In the genomic region with DNA sequence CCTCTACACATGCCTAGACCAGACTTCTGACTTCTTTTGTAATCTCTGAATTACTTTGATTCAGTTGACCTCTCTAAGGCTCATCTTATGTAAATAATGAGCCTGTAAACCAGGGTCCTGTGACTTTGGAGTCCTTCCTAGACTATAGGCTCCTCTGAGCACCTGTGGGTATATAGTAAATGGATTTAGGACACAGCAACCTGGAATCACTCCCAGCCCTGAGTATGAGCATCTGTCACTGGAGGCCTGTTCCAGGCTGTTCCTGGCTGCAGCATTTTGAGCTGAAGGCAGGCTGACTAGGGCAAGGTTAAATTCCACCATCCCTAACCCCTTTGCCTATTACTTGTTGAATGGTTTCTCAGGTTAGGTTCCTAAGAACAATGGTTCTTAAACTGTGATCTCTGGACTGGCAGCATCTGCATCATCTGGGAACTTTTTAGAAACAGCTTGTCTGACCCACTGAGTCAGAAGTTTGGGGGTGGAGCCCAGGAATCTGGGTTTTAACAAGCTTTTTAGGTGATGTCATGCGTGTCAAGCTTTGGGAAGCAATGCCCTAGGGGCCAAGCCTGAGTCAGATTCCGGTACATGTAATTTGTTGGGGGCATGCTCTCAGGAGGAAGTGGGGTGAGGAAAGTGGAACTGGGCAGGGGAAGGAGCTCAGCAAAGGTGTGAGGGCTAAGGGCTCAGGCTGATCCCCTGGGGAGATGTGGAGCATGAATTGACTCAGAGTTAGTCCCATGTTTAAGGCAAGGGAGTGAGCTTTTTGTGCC, we compare ENCODE assay signal across 9 cellular contexts. TPM values are rescaled to one million over a fixed set of nuclear protein-coding genes. Genes with fewer than 3 reads are reported as not detected.
A peak's percentile ranks its signal among the peaks of the same experiment; 100 is the strongest.
DNase-seq lines count a peak whose midpoint lies in the region; ATAC-seq and TF ChIP-seq lines count a peak whose summit lies in the region.
"Had no signal": no experiment of that assay in that cellular context is flagged by ENCODE, and none has a peak within 500 bp of the region (broad histone marks: within the 10 kb centered on the region; RNA-seq: fewer than 3 reads in every experiment).

No MANE protein-coding gene starts in this region.

- peak; percentile 26 for ATAC-seq in Right ventricle myocardium inferior
- ATAC-seq in HG02981 (IDR thresholded peaks at IDR 0.05; ENCODE audit: unreplicated experiment): peak; percentile 79
- peak; percentile 6; the same call in 2 of the 3 replicates for ATAC-seq in SK-N-SH treated with all-trans-retinoic acid at 6 μM for 48 hours

- H3K36me3 Mint-ChIP-seq in Caco-2 (ENCODE audit: insufficient read depth, unreplicated experiment): no peaks in the 10 kb centered on the region

- peaks cover 28% of the 10 kb centered on the region for H3K4me1 Mint-ChIP-seq in Caco-2 (ENCODE audit: low read depth, unreplicated experiment)

- H3K27me3 Mint-ChIP-seq in Caco-2 (ENCODE audit: insufficient read depth, unreplicated experiment): no peaks in the 10 kb centered on the region

- H3K27me3 ChIP-seq in Caco-2 (replicated peaks; ENCODE audit: control insufficient read depth, insufficient read depth, low read length): no peaks in the 10 kb centered on the region

- no peak for TF ChIP-seq CTCF in Caco-2 (IDR thresholded peaks at IDR 0.05; ENCODE audit: insufficient read depth in 1 of 2, low read depth in 1 of 2, low read length in 1 of 2, severe bottlenecking in 1 of 2, unreplicated experiment in 1 of 2)

- peaks cover 45% of the 10 kb centered on the region for H3K4me1 ChIP-seq in Caco-2

- no TSS peak for BruUV-seq in Caco-2 (replicated peaks; lab: Mats Ljungman, UMichigan)

- intact Hi-C loops in Right ventricle myocardium inferior (cut with DNase I): no loop called here
- intact Hi-C loops in cardiac septum (cut with DNase I): loop anchor here (5.0 kb wide), 1 partner anchor 47 kb away; a partner anchor contains a TSS
- intact Hi-C loops in Caco-2 (cut with micrococcal nuclease; ENCODE audit: unreplicated experiment): no loop called here

- POLR2A ChIA-PET in Caco-2 (lab: Charles Lee): no interaction called here

- H3K4me3 ChIP-seq in Caco-2 (ENCODE audit: low read depth, low read length): no peak overlapping the region

- CTCF ChIA-PET in Caco-2 (lab: Charles Lee): interaction anchor here (1.4 kb wide), 1 partner anchor 179 kb away, joined by 7 read pairs; no protein-coding TSS in a partner anchor

- no peak overlapping the region for H3K4me3 Mint-ChIP-seq in Caco-2 (ENCODE audit: unreplicated experiment)

- H3K36me3 ChIP-seq in Caco-2 (ENCODE audit: control insufficient read depth, insufficient read depth, low read length): no peaks in the 10 kb centered on the region

- H3K27ac Mint-ChIP-seq in Caco-2 (ENCODE audit: unreplicated experiment): no peak overlapping the region

- H3K9me3 Mint-ChIP-seq in Caco-2 (ENCODE audit: unreplicated experiment): no peaks in the 10 kb centered on the region

- H3K9me3 ChIP-seq in Caco-2: no peaks in the 10 kb centered on the region

- DNase-seq in Right ventricle myocardium inferior (ENCODE audit: missing footprints) (no peak), cardiac septum (ENCODE audit: low spot score) (no peak), kidney glomerular epithelial cell (lab: John Stamatoyannopoulos, UW) (peak; percentile 52), NCI-H2029 (lab: John Stamatoyannopoulos, UW) (no peak), Caco-2 (no peak)
- DNase-seq in activated naive CD4-positive, alpha-beta T cell treated with Interleukin-2 at 50 U/mL for 16 hours: no peak
- DNase-seq: DND-41 had no signal

TF ChIP-seq in SK-N-SH treated with all-trans-retinoic acid at 6 μM for 48 hours, 23 proteins besides CTCF, POLR2A, EP300 and RAD21:
- TF ChIP-seq BACH2 (CRISPR knock-in tag; IDR thresholded peaks at IDR 0.05; ENCODE audit: borderline replicate concordance) (no peak), TCF4 (CRISPR knock-in tag; IDR thresholded peaks at IDR 0.05; ENCODE audit: borderline replicate concordance) (no peak), ZFP30 (CRISPR knock-in tag; IDR thresholded peaks at IDR 0.05) (no peak), ZNF70 (CRISPR knock-in tag; IDR thresholded peaks at IDR 0.05) (no peak)
- TF ChIP-seq, protein P1, sequence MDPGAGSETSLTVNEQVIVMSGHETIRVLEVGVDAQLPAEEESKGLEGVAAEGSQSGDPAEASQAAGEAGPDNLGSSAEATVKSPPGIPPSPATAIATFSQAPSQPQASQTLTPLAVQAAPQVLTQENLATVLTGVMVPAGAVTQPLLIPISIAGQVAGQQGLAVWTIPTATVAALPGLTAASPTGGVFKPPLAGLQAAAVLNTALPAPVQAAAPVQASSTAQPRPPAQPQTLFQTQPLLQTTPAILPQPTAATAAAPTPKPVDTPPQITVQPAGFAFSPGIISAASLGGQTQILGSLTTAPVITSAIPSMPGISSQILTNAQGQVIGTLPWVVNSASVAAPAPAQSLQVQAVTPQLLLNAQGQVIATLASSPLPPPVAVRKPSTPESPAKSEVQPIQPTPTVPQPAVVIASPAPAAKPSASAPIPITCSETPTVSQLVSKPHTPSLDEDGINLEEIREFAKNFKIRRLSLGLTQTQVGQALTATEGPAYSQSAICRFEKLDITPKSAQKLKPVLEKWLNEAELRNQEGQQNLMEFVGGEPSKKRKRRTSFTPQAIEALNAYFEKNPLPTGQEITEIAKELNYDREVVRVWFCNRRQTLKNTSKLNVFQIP (CRISPR knock-in tag; IDR thresholded peaks at IDR 0.05; ENCODE audit: borderline replicate concordance, low read depth): no peak
- TF ChIP-seq, protein P2, sequence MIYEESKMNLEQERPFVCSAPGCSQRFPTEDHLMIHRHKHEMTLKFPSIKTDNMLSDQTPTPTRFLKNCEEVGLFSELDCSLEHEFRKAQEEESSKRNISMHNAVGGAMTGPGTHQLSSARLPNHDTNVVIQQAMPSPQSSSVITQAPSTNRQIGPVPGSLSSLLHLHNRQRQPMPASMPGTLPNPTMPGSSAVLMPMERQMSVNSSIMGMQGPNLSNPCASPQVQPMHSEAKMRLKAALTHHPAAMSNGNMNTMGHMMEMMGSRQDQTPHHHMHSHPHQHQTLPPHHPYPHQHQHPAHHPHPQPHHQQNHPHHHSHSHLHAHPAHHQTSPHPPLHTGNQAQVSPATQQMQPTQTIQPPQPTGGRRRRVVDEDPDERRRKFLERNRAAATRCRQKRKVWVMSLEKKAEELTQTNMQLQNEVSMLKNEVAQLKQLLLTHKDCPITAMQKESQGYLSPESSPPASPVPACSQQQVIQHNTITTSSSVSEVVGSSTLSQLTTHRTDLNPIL (CRISPR knock-in tag; IDR thresholded peaks at IDR 0.05; ENCODE audit: low read depth): no peak
- TF ChIP-seq, protein P3, sequence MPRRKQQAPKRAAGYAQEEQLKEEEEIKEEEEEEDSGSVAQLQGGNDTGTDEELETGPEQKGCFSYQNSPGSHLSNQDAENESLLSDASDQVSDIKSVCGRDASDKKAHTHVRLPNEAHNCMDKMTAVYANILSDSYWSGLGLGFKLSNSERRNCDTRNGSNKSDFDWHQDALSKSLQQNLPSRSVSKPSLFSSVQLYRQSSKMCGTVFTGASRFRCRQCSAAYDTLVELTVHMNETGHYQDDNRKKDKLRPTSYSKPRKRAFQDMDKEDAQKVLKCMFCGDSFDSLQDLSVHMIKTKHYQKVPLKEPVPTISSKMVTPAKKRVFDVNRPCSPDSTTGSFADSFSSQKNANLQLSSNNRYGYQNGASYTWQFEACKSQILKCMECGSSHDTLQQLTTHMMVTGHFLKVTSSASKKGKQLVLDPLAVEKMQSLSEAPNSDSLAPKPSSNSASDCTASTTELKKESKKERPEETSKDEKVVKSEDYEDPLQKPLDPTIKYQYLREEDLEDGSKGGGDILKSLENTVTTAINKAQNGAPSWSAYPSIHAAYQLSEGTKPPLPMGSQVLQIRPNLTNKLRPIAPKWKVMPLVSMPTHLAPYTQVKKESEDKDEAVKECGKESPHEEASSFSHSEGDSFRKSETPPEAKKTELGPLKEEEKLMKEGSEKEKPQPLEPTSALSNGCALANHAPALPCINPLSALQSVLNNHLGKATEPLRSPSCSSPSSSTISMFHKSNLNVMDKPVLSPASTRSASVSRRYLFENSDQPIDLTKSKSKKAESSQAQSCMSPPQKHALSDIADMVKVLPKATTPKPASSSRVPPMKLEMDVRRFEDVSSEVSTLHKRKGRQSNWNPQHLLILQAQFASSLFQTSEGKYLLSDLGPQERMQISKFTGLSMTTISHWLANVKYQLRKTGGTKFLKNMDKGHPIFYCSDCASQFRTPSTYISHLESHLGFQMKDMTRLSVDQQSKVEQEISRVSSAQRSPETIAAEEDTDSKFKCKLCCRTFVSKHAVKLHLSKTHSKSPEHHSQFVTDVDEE (CRISPR knock-in tag; IDR thresholded peaks at IDR 0.05): no peak
- TF ChIP-seq, protein P4, sequence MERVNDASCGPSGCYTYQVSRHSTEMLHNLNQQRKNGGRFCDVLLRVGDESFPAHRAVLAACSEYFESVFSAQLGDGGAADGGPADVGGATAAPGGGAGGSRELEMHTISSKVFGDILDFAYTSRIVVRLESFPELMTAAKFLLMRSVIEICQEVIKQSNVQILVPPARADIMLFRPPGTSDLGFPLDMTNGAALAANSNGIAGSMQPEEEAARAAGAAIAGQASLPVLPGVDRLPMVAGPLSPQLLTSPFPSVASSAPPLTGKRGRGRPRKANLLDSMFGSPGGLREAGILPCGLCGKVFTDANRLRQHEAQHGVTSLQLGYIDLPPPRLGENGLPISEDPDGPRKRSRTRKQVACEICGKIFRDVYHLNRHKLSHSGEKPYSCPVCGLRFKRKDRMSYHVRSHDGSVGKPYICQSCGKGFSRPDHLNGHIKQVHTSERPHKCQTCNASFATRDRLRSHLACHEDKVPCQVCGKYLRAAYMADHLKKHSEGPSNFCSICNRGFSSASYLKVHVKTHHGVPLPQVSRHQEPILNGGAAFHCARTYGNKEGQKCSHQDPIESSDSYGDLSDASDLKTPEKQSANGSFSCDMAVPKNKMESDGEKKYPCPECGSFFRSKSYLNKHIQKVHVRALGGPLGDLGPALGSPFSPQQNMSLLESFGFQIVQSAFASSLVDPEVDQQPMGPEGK (CRISPR knock-in tag; IDR thresholded peaks at IDR 0.05; ENCODE audit: borderline replicate concordance): no peak

RNA-seq across cellular contexts. Expression of a gene that starts 28.2 kb away (rescaled TPM):
- total RNA-seq in Right ventricle myocardium inferior (3.5 TPM), cardiac septum (2.1 TPM), Caco-2 (2022) (2.0 and 2.1 TPM in 2 replicates)

RNA-seq across cellular contexts. Expression of a gene that starts 47.5 kb away (rescaled TPM):
- 48.1 TPM for total RNA-seq in Right ventricle myocardium inferior
- 17.3 TPM for total RNA-seq in cardiac septum
- 2.2 and 3.3 TPM in 2 replicates for total RNA-seq in Caco-2 (2022)

Comparison
In these comparisons a context has a peak if more than half of its experiments do, and no peak if none do; other contexts are left out.
1. ATAC-seq: peak in every context shown above with its lines; median percentile 79 in HG02981; 26 in Right ventricle myocardium inferior; 6 in SK-N-SH treated with all-trans-retinoic acid at 6 μM for 48 hours.